Comparison of ENCODE assay signal across 8 cellular contexts in genomic region chr19:11694533-11695439, GRCh38. TPM values are rescaled to one million over a fixed set of nuclear protein-coding genes. Genes with fewer than 3 reads are reported as not detected.
DNase-seq lines count a peak whose midpoint lies in the region; ATAC-seq, FAIRE-seq and TF ChIP-seq lines count a peak whose summit lies in the region.

No MANE protein-coding gene starts in this region.

- no peak overlapping the region for H3K56ac ChIP-seq in H1 (replicated peaks; ENCODE audit: insufficient read length, low read depth, low read length)

- H2BK15ac ChIP-seq in H1 (ENCODE audit: low read length) (peak overlapping the region; percentile 88; the same call in 1 of the 2 replicates), mesenchymal stem cell (ENCODE audit: low read depth, poor library complexity, severe bottlenecking) (no peak overlapping the region)

- H3K9me3 ChIP-seq in H1 (ENCODE audit: insufficient read depth in 2 of 2, low read depth in 1 of 2, low read length in 1 of 2), result no peaks in the 10 kb centered on the region; a peak in 1 of 4 replicates
- no peaks in the 10 kb centered on the region for H3K9me3 ChIP-seq in mesenchymal stem cell (ENCODE audit: control insufficient read depth, low read length)

- DNase-seq in NCI-H2107 treated with DMSO at 0.1 percent for 48 hours (lab: John Stamatoyannopoulos, UW; ENCODE audit: unreplicated experiment), result peak; percentile 42
- no peak for DNase-seq in NCI-H2107 (lab: John Stamatoyannopoulos, UW)
- peak; percentile 98 for DNase-seq in NCI-H82 (lab: John Stamatoyannopoulos, UW)
- DNase-seq in activated CD8-positive, alpha-beta memory T cell treated with anti-CD3 and anti-CD28 coated beads for 4 hours (ENCODE audit: low read depth in 2 of 2), result peak; percentile 47 to 72
- peak; percentile 84 to 99 for DNase-seq in H1 (ENCODE audit: low read depth in 1 of 2, low spot score in 2 of 2)
- DNase-seq in mesenchymal stem cell, result peak; percentile 94
- peak; percentile 70 to 88 (median 87) for DNase-seq in stimulated activated CD4-positive, alpha-beta T cell treated with anti-CD3 and anti-CD28 coated beads, TNF-alpha, amount 100 ng/mL, for 48 hours (ENCODE audit: low read depth in 3 of 3)

- peak; percentile 78 to 93 for TF ChIP-seq POLR2A in H1 (IDR thresholded peaks at IDR 0.05; ENCODE audit: control extremely low read depth in 1 of 2, low read depth in 2 of 2, low read length in 2 of 2)

- peaks cover 0 to 6% of the 10 kb centered on the region in 2 experiments; a peak in 1 of 4 replicates for H3K79me2 ChIP-seq in H1 (ENCODE audit: control insufficient read depth in 1 of 2, insufficient read depth in 2 of 2, low read length in 2 of 2)

- H3K23me2 ChIP-seq in H1 (ENCODE audit: low read depth, low read length), result no peaks in the 10 kb centered on the region

- H3K4me2 ChIP-seq in H1 (ENCODE audit: insufficient read depth in 1 of 2, low read depth in 2 of 2, low read length in 2 of 2), result peak overlapping the region; percentile 63 to 69
- H3K4me2 ChIP-seq in mesenchymal stem cell (ENCODE audit: low read length, poor library complexity, severe bottlenecking), result peak overlapping the region; percentile 90

- H3K4me3 ChIP-seq in H1 (ENCODE audit: extremely low read depth in 1 of 4, insufficient read depth in 2 of 4, low read depth in 3 of 4, low read length in 4 of 4), result peak overlapping the region; percentile 74 to 90 (median 83)
- peak overlapping the region; percentile 84 to 88 for H3K4me3 ChIP-seq in mesenchymal stem cell (ENCODE audit: insufficient read depth in 1 of 2, low read depth in 1 of 2, low read length in 2 of 2)

- POLR2A ChIA-PET in H1 (lab: Charles Lee; ENCODE audit: partially characterized antibody), result interaction anchor here (0.8 to 2.1 kb wide), 12 partner anchors 10 to 462 kb away, joined by 3 to 9 read pairs (median 4); partner anchors contain the start of genes ZNF491, ZNF625 and ZNF823

- no peak overlapping the region for H3K4ac ChIP-seq in H1 (replicated peaks; ENCODE audit: insufficient read length, low read depth, low read length)
- no peak overlapping the region for H3K4ac ChIP-seq in mesenchymal stem cell (ENCODE audit: low read depth in 1 of 2, low read length in 2 of 2)

- no peak overlapping the region for H4K91ac ChIP-seq in H1 (replicated peaks; ENCODE audit: insufficient read length, low read length)
- H4K91ac ChIP-seq in mesenchymal stem cell (ENCODE audit: low read length), result peak overlapping the region; percentile 39

- no peak overlapping the region for H2BK20ac ChIP-seq in H1 (ENCODE audit: low read length)

- CTCF ChIA-PET in H1 (lab: Charles Lee; ENCODE audit: partially characterized antibody), result interaction anchor here (0.6 to 1.8 kb wide), 3 partner anchors 76 to 103 kb away, joined by 3 to 7 read pairs (median 3); partner anchors contain the start of gene ZNF491

- peak overlapping the region; percentile 5; the same call in 1 of the 2 replicates for H2BK12ac ChIP-seq in H1 (ENCODE audit: low read depth, low read length)
- H2BK12ac ChIP-seq in mesenchymal stem cell (ENCODE audit: low read length in 2 of 2), result no peak overlapping the region

- H2BK5ac ChIP-seq in H1 (ENCODE audit: low read depth, low read length) (peak overlapping the region; percentile 71; the same call in 1 of the 2 replicates), mesenchymal stem cell (ENCODE audit: low read depth, low read length, poor library complexity, severe bottlenecking) (no peak overlapping the region)

- no peak overlapping the region for H3K23ac ChIP-seq in H1 (ENCODE audit: insufficient read length)
- no peak overlapping the region for H3K23ac ChIP-seq in mesenchymal stem cell (ENCODE audit: low read length in 2 of 2)

- H4K5ac ChIP-seq in H1 (ENCODE audit: insufficient read length, low read depth, low read length), result peak overlapping the region; percentile 60

- no peak for TF ChIP-seq EP300 in H1 (IDR thresholded peaks at IDR 0.05; ENCODE audit: borderline replicate concordance in 1 of 2, low read depth in 2 of 2, low read length in 2 of 2)

- peak overlapping the region; percentile 72 to 80 (median 74) for H3K9ac ChIP-seq in H1 (replicated peaks in 1 of 4; ENCODE audit: extremely low read depth in 1 of 4, low read depth in 3 of 4, low read length in 3 of 4)
- H3K9ac ChIP-seq in mesenchymal stem cell (ENCODE audit: low read length), result peak overlapping the region; percentile 87

- FAIRE-seq in H1 (lab: Jason Lieb, UNC), result peak; percentile 84

- ATAC-seq in HG03442 (IDR thresholded peaks at IDR 0.05; ENCODE audit: unreplicated experiment), result peak; percentile 81

- 10% methylated on average over 56 of the region's 61 CpGs; no CpG with 5 or more reads in 1 of the 2 experiments for WGBS in H1 (ENCODE audit: extremely low coverage in 1 of 2, insufficient coverage in 1 of 2, insufficient read length in 1 of 2, insufficient replicate concordance in 2 of 2, low coverage in 1 of 2, low lambda C conversion rate in 2 of 2, missing lambda C conversion rate in 1 of 2), 2 experiments
- WGBS in mesenchymal stem cell, result 9% methylated on average over 59 of the region's 61 CpGs

- peak overlapping the region; percentile 80 for H2AFZ ChIP-seq in H1 (ENCODE audit: low read length)
- peak overlapping the region; percentile 91 for H2AFZ ChIP-seq in mesenchymal stem cell (ENCODE audit: low read depth, low read length)

- H3K36me3 ChIP-seq in H1 (ENCODE audit: control insufficient read depth in 2 of 4, insufficient read depth in 4 of 4, low read length in 3 of 4) (no peaks in the 10 kb centered on the region), mesenchymal stem cell (ENCODE audit: control insufficient read depth in 1 of 2, insufficient read depth in 2 of 2, low read depth in 1 of 2, low read length in 2 of 2) (no peaks in the 10 kb centered on the region)

- no peaks in the 10 kb centered on the region for H4K20me1 ChIP-seq in H1 (replicated peaks in 1 of 2; ENCODE audit: control insufficient read depth in 1 of 2, insufficient read depth in 2 of 2, low read length in 2 of 2)

- H3K18ac ChIP-seq in H1 (ENCODE audit: extremely low read depth, low read length) (peak overlapping the region; percentile 38), mesenchymal stem cell (ENCODE audit: low read depth in 1 of 2, low read length in 2 of 2) (peak overlapping the region; percentile 1 to 33)

- TF ChIP-seq CTCF in H1 (IDR thresholded peaks at IDR 0.05; ENCODE audit: control extremely low read depth in 1 of 3, insufficient read depth in 1 of 3, low read depth in 1 of 3, low read length in 3 of 3), result no peak

- H2AK5ac ChIP-seq in H1 (ENCODE audit: low read depth, low read length), result no peak overlapping the region
- no peak overlapping the region for H2AK5ac ChIP-seq in mesenchymal stem cell (ENCODE audit: low read length, severe bottlenecking)

- H2BK120ac ChIP-seq in H1 (replicated peaks; ENCODE audit: low read depth, low read length), result no peak overlapping the region
- peak overlapping the region; percentile 34 for H2BK120ac ChIP-seq in mesenchymal stem cell (ENCODE audit: low read depth, low read length)

- H3K14ac ChIP-seq in H1 (ENCODE audit: insufficient read length) (no peak overlapping the region), mesenchymal stem cell (ENCODE audit: low read length in 2 of 2) (no peak overlapping the region)

- H3K27ac ChIP-seq in H1 (ENCODE audit: low read depth, low read length) (peak overlapping the region; percentile 57; the same call in 1 of the 2 replicates), mesenchymal stem cell (ENCODE audit: low read length, poor library complexity, severe bottlenecking) (peak overlapping the region; percentile 36)

- TF ChIP-seq RAD21 in H1 (IDR thresholded peaks at IDR 0.05 in 1 of 2, conservative IDR thresholded peaks at IDR 0.05 in 1 of 2; ENCODE audit: low read depth in 2 of 2, low read length in 2 of 2), result no peak

- H4K8ac ChIP-seq in H1 (ENCODE audit: extremely low read depth, insufficient read depth, low read length) (peak overlapping the region; percentile 94; the same call in 1 of the 2 replicates), mesenchymal stem cell (ENCODE audit: low read length) (peak overlapping the region; percentile 88)

- peaks cover 0 to 6% (median 1%) of the 10 kb centered on the region in 4 experiments; a peak in 3 of 7 replicates for H3K27me3 ChIP-seq in H1 (replicated peaks in 1 of 4; ENCODE audit: control insufficient read depth in 3 of 4, extremely low read depth in 1 of 4, insufficient read depth in 3 of 4, low read length in 3 of 4)
- H3K27me3 ChIP-seq in mesenchymal stem cell (ENCODE audit: control insufficient read depth in 1 of 2, insufficient read depth in 1 of 2, low read length in 2 of 2), result no peaks in the 10 kb centered on the region

- H3K4me1 ChIP-seq in H1 (replicated peaks in 1 of 4; ENCODE audit: control insufficient read depth in 3 of 4, insufficient read depth in 4 of 4, low read length in 3 of 4) (peaks cover 0 to 4% (median 2%) of the 10 kb centered on the region in 4 experiments; a peak in 4 of 7 replicates), mesenchymal stem cell (ENCODE audit: control insufficient read depth, insufficient read depth, low read depth, low read length) (peaks cover 7% of the 10 kb centered on the region)

- no peaks in the 10 kb centered on the region for H3K79me1 ChIP-seq in H1 (ENCODE audit: low read depth, low read length)
- H3K79me1 ChIP-seq in mesenchymal stem cell (replicated peaks; ENCODE audit: low read length, poor library complexity, severe bottlenecking), result peaks cover 2% of the 10 kb centered on the region

TF ChIP-seq in H1, 55 proteins besides CTCF, POLR2A, EP300 and RAD21 (continues in another document):
- TF ChIP-seq EZH2 (IDR thresholded peaks at IDR 0.05; ENCODE audit: low read depth, low read length, severe bottlenecking) (no peak), CBX5 (IDR thresholded peaks at IDR 0.05; ENCODE audit: low read depth, low read length) (no peak), MAFK (IDR thresholded peaks at IDR 0.05; ENCODE audit: low read depth, low read length) (no peak), POU5F1 (IDR thresholded peaks at IDR 0.05; ENCODE audit: low read depth, low read length) (no peak), SP1 (IDR thresholded peaks at IDR 0.05; ENCODE audit: low read depth, low read length) (peak; percentile 89), HDAC6 (IDR thresholded peaks at IDR 0.05; ENCODE audit: low read depth, low read length) (no peak), BACH1 (IDR thresholded peaks at IDR 0.05; ENCODE audit: low read length) (peak; percentile 30; the same call in 1 of the 2 replicates), CHD1 (IDR thresholded peaks at IDR 0.05; ENCODE audit: low read depth, low read length) (no peak)

RNA-seq across cellular contexts. Expression of gene ZNF823, which starts 44.0 kb away (rescaled TPM):
- 2.4 and 2.9 TPM in 2 replicates for total RNA-seq in H1 (2021; fragmentation: NEBNext Ultra II Directional; extraction: Animal tissue kit (Norgen Biotek cat#: 25700))
- polyA plus RNA-seq in H1 (2011; rRNA removed), result 0.73 and 0.93 TPM in 2 replicates
- polyA plus RNA-seq in H1 (2011; cell fraction: cytosol; rRNA removed), result 1.0 TPM
- polyA plus RNA-seq in H1 (2011; cell fraction: nucleus; rRNA removed), result 0.40 TPM
- 1.1 to 2.2 TPM (median 1.4 TPM) in 4 replicates for polyA plus RNA-seq in H1 (2012, experiment 1 of 2)
- not detected for polyA plus RNA-seq in H1 (2012, experiment 2 of 2)
- 0.83 TPM for polyA plus RNA-seq in H1 (2013, experiment 1 of 2)
- 1.1 TPM for polyA plus RNA-seq in H1 (2013, experiment 2 of 2)
- 2.8 and 5.5 TPM in 2 replicates for polyA minus RNA-seq in H1 (2011; rRNA and poly(A)+ RNA removed)
- polyA minus RNA-seq in H1 (2011; cell fraction: cytosol; rRNA and poly(A)+ RNA removed), result 3.7 TPM
- polyA minus RNA-seq in H1 (2011; cell fraction: nucleus; rRNA and poly(A)+ RNA removed), result 3.0 TPM
- polyA plus RNA-seq in mesenchymal stem cell (2013, experiment 1 of 2), result 2.3 TPM
- 2.2 TPM for polyA plus RNA-seq in mesenchymal stem cell (2013, experiment 2 of 2)
